1 cellular context compared by ENCODE assay signal in genomic region chr20:46709459-46710148, GRCh38.
TF ChIP-seq lines count a peak whose summit lies in the region.

SLC2A10 (plus strand) TSS chr20:46709649; CDS start chr20:46709737, 88 bp downstream.

TF ChIP-seq in HepG2, 621 proteins besides CTCF, POLR2A, EP300 and RAD21 (continued from another document and continues in another):
- peak; percentile 26; the same call in 1 of the 2 replicates for TF ChIP-seq ZNF609 (CRISPR knock-in tag; IDR thresholded peaks at IDR 0.05; ENCODE audit: borderline replicate concordance)
- TF ChIP-seq ZNF704 (CRISPR knock-in tag; IDR thresholded peaks at IDR 0.05; ENCODE audit: borderline replicate concordance) = 0 out of 2 replicates have a peak, but pooled peaks have one; percentile 50
- peak; percentile 74; the same call in 1 of the 2 replicates for TF ChIP-seq IRF2 (CRISPR knock-in tag; IDR thresholded peaks at IDR 0.05)
- TF ChIP-seq JARID2 (CRISPR knock-in tag; IDR thresholded peaks at IDR 0.05; ENCODE audit: insufficient replicate concordance) = peak; percentile 12
- no peak for TF ChIP-seq GTF2F1 (IDR thresholded peaks at IDR 0.05; ENCODE audit: low read length)
- no peak for TF ChIP-seq ZNF205 (CRISPR knock-in tag; IDR thresholded peaks at IDR 0.05)
- TF ChIP-seq ZNF75D (CRISPR knock-in tag; IDR thresholded peaks at IDR 0.05; ENCODE audit: borderline replicate concordance) = no peak
- no peak; the same call in 1 of the 2 replicates for TF ChIP-seq TBX2 (CRISPR knock-in tag; IDR thresholded peaks at IDR 0.05; ENCODE audit: borderline replicate concordance)
- TF ChIP-seq FOSL1 (CRISPR knock-in tag; IDR thresholded peaks at IDR 0.05; ENCODE audit: borderline replicate concordance) = no peak
- TF ChIP-seq SALL2 (CRISPR knock-in tag; IDR thresholded peaks at IDR 0.05) = peak; percentile 58
- TF ChIP-seq ZSCAN12 (CRISPR knock-in tag; IDR thresholded peaks at IDR 0.05) = no peak; the same call in 1 of the 2 replicates
- TF ChIP-seq ZNF513 (CRISPR knock-in tag; conservative IDR thresholded peaks at IDR 0.05) = no peak
- peak; percentile 78; the same call in 1 of the 2 replicates for TF ChIP-seq ATF7-NPFF (CRISPR knock-in tag; IDR thresholded peaks at IDR 0.05; ENCODE audit: low read depth)
- no peak for TF ChIP-seq LCORL (IDR thresholded peaks at IDR 0.05)
- peak; percentile 88 for TF ChIP-seq LCORL (CRISPR knock-in tag; IDR thresholded peaks at IDR 0.05)
- TF ChIP-seq KAT8 (CRISPR knock-in tag; IDR thresholded peaks at IDR 0.05) = peak; percentile 77
- TF ChIP-seq ZMYM3 (CRISPR knock-in tag; IDR thresholded peaks at IDR 0.05) = no peak
- TF ChIP-seq ZNF703 (CRISPR knock-in tag; IDR thresholded peaks at IDR 0.05; ENCODE audit: borderline replicate concordance) = peak; percentile 65; the same call in 1 of the 2 replicates
- TF ChIP-seq ATF4 (CRISPR knock-in tag; IDR thresholded peaks at IDR 0.05) = peak in 1 of 2 experiments; percentile 21; a peak in 1 of 4 replicates
- peak; percentile 91; the same call in 1 of the 2 replicates for TF ChIP-seq GLMP (CRISPR knock-in tag; IDR thresholded peaks at IDR 0.05; ENCODE audit: borderline replicate concordance)
- TF ChIP-seq MLX (CRISPR knock-in tag; IDR thresholded peaks at IDR 0.05) = peak; percentile 14; the same call in 1 of the 2 replicates
- no peak for TF ChIP-seq SP140L (CRISPR knock-in tag; IDR thresholded peaks at IDR 0.05; ENCODE audit: borderline replicate concordance)
- TF ChIP-seq NFIC (IDR thresholded peaks at IDR 0.05; ENCODE audit: low read length) = no peak
- peak; percentile 88; the same call in 1 of the 2 replicates for TF ChIP-seq GLI4 (CRISPR knock-in tag; IDR thresholded peaks at IDR 0.05; ENCODE audit: borderline replicate concordance)
- peak; percentile 11; the same call in 1 of the 2 replicates for TF ChIP-seq ZBTB44 (CRISPR knock-in tag; IDR thresholded peaks at IDR 0.05)
- TF ChIP-seq DNMT3B (CRISPR knock-in tag; conservative IDR thresholded peaks at IDR 0.05) = no peak; the same call in 1 of the 2 replicates
- TF ChIP-seq ZNF468 (CRISPR knock-in tag; IDR thresholded peaks at IDR 0.05) = peak; percentile 96; the same call in 1 of the 2 replicates
- TF ChIP-seq SCMH1 (CRISPR knock-in tag; IDR thresholded peaks at IDR 0.05; ENCODE audit: borderline replicate concordance) = no peak
- TF ChIP-seq MXI1 (IDR thresholded peaks at IDR 0.05; ENCODE audit: borderline replicate concordance, low read depth, low read length) = no peak
- TF ChIP-seq ZNF333 (CRISPR knock-in tag; IDR thresholded peaks at IDR 0.05; ENCODE audit: borderline replicate concordance) = peak; percentile 98; the same call in 1 of the 2 replicates
- no peak for TF ChIP-seq DPF2 (CRISPR knock-in tag; IDR thresholded peaks at IDR 0.05; ENCODE audit: borderline replicate concordance, low read depth)
- TF ChIP-seq ZBTB38 (CRISPR knock-in tag; IDR thresholded peaks at IDR 0.05) = no peak; the same call in none of the 2 replicates
- no peak for TF ChIP-seq ZNF552 (CRISPR knock-in tag; IDR thresholded peaks at IDR 0.05; ENCODE audit: borderline replicate concordance)
- no peak for TF ChIP-seq NFE2L1 (CRISPR knock-in tag; IDR thresholded peaks at IDR 0.05; ENCODE audit: borderline replicate concordance)
- peak; percentile 87 for TF ChIP-seq ZSCAN9 (CRISPR knock-in tag; IDR thresholded peaks at IDR 0.05; ENCODE audit: borderline replicate concordance)
- no peak; the same call in 1 of the 2 replicates for TF ChIP-seq ATAD3A (CRISPR knock-in tag; IDR thresholded peaks at IDR 0.05)
- TF ChIP-seq KDM3A (CRISPR knock-in tag; IDR thresholded peaks at IDR 0.05; ENCODE audit: low read depth) = peak; percentile 80; the same call in 1 of the 2 replicates
- no peak for TF ChIP-seq ZNF496 (CRISPR knock-in tag; IDR thresholded peaks at IDR 0.05; ENCODE audit: insufficient replicate concordance)
- 0 out of 2 replicates have a peak, but pooled peaks have one; percentile 65 for TF ChIP-seq RFXANK (CRISPR knock-in tag; IDR thresholded peaks at IDR 0.05)
- TF ChIP-seq ZNF800 (CRISPR knock-in tag; IDR thresholded peaks at IDR 0.05) = peak; percentile 81
- TF ChIP-seq SIX4 (CRISPR knock-in tag; IDR thresholded peaks at IDR 0.05) = no peak
- no peak for TF ChIP-seq SMARCC2 (IDR thresholded peaks at IDR 0.05)
- peak; percentile 81 for TF ChIP-seq CBX1 (IDR thresholded peaks at IDR 0.05; ENCODE audit: low read depth)
- TF ChIP-seq ZNF597 (CRISPR knock-in tag; IDR thresholded peaks at IDR 0.05) = 0 out of 2 replicates have a peak, but pooled peaks have one; percentile 43
- TF ChIP-seq ZNF589 (CRISPR knock-in tag; conservative IDR thresholded peaks at IDR 0.05) = peak; percentile 88
- no peak for TF ChIP-seq AGO1 (IDR thresholded peaks at IDR 0.05; ENCODE audit: low read depth, low read length, poor library complexity, severe bottlenecking)
- no peak; the same call in 1 of the 2 replicates for TF ChIP-seq HDAC2 (CRISPR knock-in tag; IDR thresholded peaks at IDR 0.05)
- 0 out of 2 replicates have a peak, but pooled peaks have one; percentile 28 for TF ChIP-seq GMEB2 (CRISPR knock-in tag; IDR thresholded peaks at IDR 0.05; ENCODE audit: low read depth)
